In genomic region chr2:95402004-95402369, GRCh38 we compare ENCODE assay signal across 8 cellular contexts. TPM values are rescaled to one million over a fixed set of nuclear protein-coding genes. Genes with fewer than 3 reads are reported as not detected.
A peak's percentile ranks its signal among the peaks of the same experiment; 100 is the strongest.
DNase-seq lines count a peak whose midpoint lies in the region; ATAC-seq and TF ChIP-seq lines count a peak whose summit lies in the region.
"Not testable (repeated sequence)": the region's sequence is repeated elsewhere in the genome, so short reads cannot be mapped to it uniquely, and the experiment has no call there.

No MANE protein-coding gene starts in this region.

- peak overlapping the region; percentile 99 for H3K4me3 Mint-ChIP-seq in T-helper 2 cell treated with Interferon-gamma antibody and Interleukin-4, amounts not matched to agents 5 μg/mL and 100 μg/mL, for 36 hours
- peak overlapping the region; percentile 96 for H3K4me3 Mint-ChIP-seq in central memory CD8-positive, alpha-beta T cell

- H3K23ac ChIP-seq in IMR-90 (ENCODE audit: low read depth, low read length): not testable (repeated sequence)

- not testable (repeated sequence) for H2AK5ac ChIP-seq in IMR-90 (ENCODE audit: low read depth, low read length)

- H4K20me1 ChIP-seq in IMR-90 (ENCODE audit: insufficient read depth, low read length): not testable (repeated sequence)

- ATAC-seq in GM18505 (IDR thresholded peaks at IDR 0.05; ENCODE audit: unreplicated experiment): peak; percentile 20
- ATAC-seq in HG02571 (IDR thresholded peaks at IDR 0.05; ENCODE audit: unreplicated experiment): peak; percentile 7
- ATAC-seq in IMR-90 (ENCODE audit: low read depth): peak; percentile 15
- ATAC-seq in central memory CD8-positive, alpha-beta T cell (replicated peaks; ENCODE audit: extremely low read depth, poor library complexity, severe bottlenecking): not testable (repeated sequence)
- ATAC-seq in omental fat pad (ENCODE audit: low FRiP score): peak; percentile 55
- peak; percentile 58 for ATAC-seq in aorta (ENCODE audit: low FRiP score)

- dilution Hi-C loops in IMR-90 (cut with HindIII; ENCODE audit: low sequenced_read_pairs, unreplicated experiment): not testable (repeated sequence)

- H3K4me2 ChIP-seq in IMR-90 (ENCODE audit: low read depth, low read length): peak overlapping the region; percentile 88

- not testable (repeated sequence) for H3K27me3 Mint-ChIP-seq in T-helper 2 cell treated with Interferon-gamma antibody and Interleukin-4, amounts not matched to agents 5 μg/mL and 100 μg/mL, for 36 hours (ENCODE audit: low read depth); central memory CD8-positive, alpha-beta T cell

- peaks cover 21% of the 10 kb centered on the region for H3K4me1 Mint-ChIP-seq in T-helper 2 cell treated with Interferon-gamma antibody and Interleukin-4, amounts not matched to agents 5 μg/mL and 100 μg/mL, for 36 hours (ENCODE audit: low read depth)
- peaks cover 24% of the 10 kb centered on the region for H3K4me1 Mint-ChIP-seq in central memory CD8-positive, alpha-beta T cell

- TF ChIP-seq POLR2A in GM18505 (IDR thresholded peaks at IDR 0.05; ENCODE audit: borderline replicate concordance, extremely low read depth, insufficient read depth, insufficient read length); IMR-90 (IDR thresholded peaks at IDR 0.05; ENCODE audit: low read depth, low read length): not testable (repeated sequence)

- 0% methylated on average over 5 of the region's 10 CpGs; no CpG with 5 or more reads in 1 of the 2 experiments for WGBS in IMR-90 (ENCODE audit: extremely low coverage in 2 of 2, insufficient read length in 1 of 2), 2 experiments
- no CpG with 5 or more reads among the region's 10 CpGs for WGBS in iPS DF 6.9 (ENCODE audit: insufficient coverage, insufficient read length)
- 0 to 2% methylated on average over 10 of the region's 10 CpGs for WGBS in aorta, 2 donors

- peak overlapping the region; percentile 73 for H3K9ac ChIP-seq in IMR-90 (ENCODE audit: low read depth, low read length)

- peak overlapping the region; percentile 39; the same call in 1 of the 2 replicates for H3K4ac ChIP-seq in IMR-90 (ENCODE audit: low read depth, low read length)

- not testable (repeated sequence) for TF ChIP-seq RAD21 in IMR-90 (IDR thresholded peaks at IDR 0.05; ENCODE audit: low read length)

- not testable (repeated sequence) for BruUV-seq in IMR-90 (replicated peaks; lab: Mats Ljungman, UMichigan)

- not testable (repeated sequence) for H2BK20ac ChIP-seq in IMR-90 (ENCODE audit: low read depth, low read length)

- POLR2A ChIA-PET in IMR-90 (lab: Charles Lee; ENCODE audit: unreplicated experiment): not testable (repeated sequence)

- H3K9me3 Mint-ChIP-seq in T-helper 2 cell treated with Interferon-gamma antibody and Interleukin-4, amounts not matched to agents 5 μg/mL and 100 μg/mL, for 36 hours; central memory CD8-positive, alpha-beta T cell: not testable (repeated sequence)

- not testable (repeated sequence) for H2BK120ac ChIP-seq in IMR-90 (ENCODE audit: low read depth, low read length)

- not testable (repeated sequence) for H2AK9ac ChIP-seq in IMR-90 (replicated peaks; ENCODE audit: low read depth, low read length, poor library complexity)

- H4K8ac ChIP-seq in IMR-90 (ENCODE audit: low read depth in 2 of 2, low read length in 2 of 2): peak overlapping the region; percentile 73 to 79; a peak in 2 of 4 replicates

- not testable (repeated sequence) for H4K91ac ChIP-seq in IMR-90 (ENCODE audit: insufficient read depth, low read depth, low read length)

- H3K9me3 ChIP-seq in IMR-90 (ENCODE audit: control insufficient read depth, insufficient read depth, low read length); iPS DF 6.9 (ENCODE audit: control insufficient read depth, insufficient read depth, low read length); aorta (ENCODE audit: control insufficient read depth, low read length): not testable (repeated sequence)

- not testable (repeated sequence) for H3K27me3 ChIP-seq in IMR-90 (ENCODE audit: control insufficient read depth, insufficient read depth, low read length); iPS DF 6.9 (ENCODE audit: control insufficient read depth, insufficient read depth, low read length); aorta (ENCODE audit: control insufficient read depth in 1 of 2, insufficient read depth in 2 of 2, low read length in 1 of 2)

- not testable (repeated sequence) for H3K14ac ChIP-seq in IMR-90 (replicated peaks; ENCODE audit: low read depth, low read length)

- not testable (repeated sequence) for TF ChIP-seq CTCF in IMR-90 (conservative IDR thresholded peaks at IDR 0.05; ENCODE audit: low read depth, low read length); omental fat pad (IDR thresholded peaks at IDR 0.05)

- peak overlapping the region; percentile 97 for H2AFZ ChIP-seq in IMR-90 (replicated peaks; ENCODE audit: low read length, poor library complexity)

- not testable (repeated sequence) for H3K56ac ChIP-seq in IMR-90 (ENCODE audit: extremely low read depth, insufficient read depth, low read length)

- H3K79me1 ChIP-seq in IMR-90 (ENCODE audit: low read depth in 1 of 2, low read length in 2 of 2): peaks cover 16 to 26% of the 10 kb centered on the region in 2 experiments

- not testable (repeated sequence) for H3K36me3 ChIP-seq in IMR-90 (ENCODE audit: control insufficient read depth, insufficient read depth, low read length); iPS DF 6.9 (ENCODE audit: control insufficient read depth, insufficient read depth, low read length); aorta (ENCODE audit: control insufficient read depth in 1 of 2, insufficient read depth in 2 of 2, low read length in 1 of 2)

- H2BK5ac ChIP-seq in IMR-90 (ENCODE audit: low read depth, low read length, poor library complexity, severe bottlenecking): not testable (repeated sequence)

- H3K27ac ChIP-seq in IMR-90 (ENCODE audit: insufficient read depth, low read length): peak overlapping the region; percentile 58; the same call in 1 of the 2 replicates
- H3K27ac ChIP-seq in iPS DF 6.9 (ENCODE audit: low read length); aorta (ENCODE audit: low read depth in 1 of 2, low read length in 2 of 2): not testable (repeated sequence)

- intact Hi-C loops in IMR-90 (cut with micrococcal nuclease): loop anchor here (2.0 kb wide), 1 partner anchor 57 kb away; no protein-coding TSS in a partner anchor
- intact Hi-C loops in aorta (cut with DNase I): loop anchor here in 1 of 2 donors (1.0 to 5.0 kb wide), 2 partner anchors 57 to 235 kb away; partner anchors contain the start of gene ZNF2

- not testable (repeated sequence) for H2BK15ac ChIP-seq in IMR-90 (ENCODE audit: low read depth, low read length)

- CTCF ChIA-PET in IMR-90 (lab: Yijun Ruan, JAX): interaction anchor here (1.6 to 2.3 kb wide), 2 partner anchors 13 to 170 kb away, joined by 3 to 7 read pairs; no protein-coding TSS in a partner anchor

- not testable (repeated sequence) for H3K4me1 ChIP-seq in IMR-90 (ENCODE audit: control insufficient read depth, insufficient read depth, low read length); iPS DF 6.9 (ENCODE audit: control insufficient read depth, insufficient read depth, low read length); aorta (ENCODE audit: control insufficient read depth in 1 of 2, insufficient read depth in 2 of 2, low read length in 2 of 2)

- H3K36me3 Mint-ChIP-seq in T-helper 2 cell treated with Interferon-gamma antibody and Interleukin-4, amounts not matched to agents 5 μg/mL and 100 μg/mL, for 36 hours (ENCODE audit: low read depth): not testable (repeated sequence)
- peaks cover 13% of the 10 kb centered on the region for H3K36me3 Mint-ChIP-seq in central memory CD8-positive, alpha-beta T cell (ENCODE audit: insufficient read depth)

- H3K27ac Mint-ChIP-seq in T-helper 2 cell treated with Interferon-gamma antibody and Interleukin-4, amounts not matched to agents 5 μg/mL and 100 μg/mL, for 36 hours: peak overlapping the region; percentile 99
- peak overlapping the region; percentile 96 for H3K27ac Mint-ChIP-seq in central memory CD8-positive, alpha-beta T cell (ENCODE audit: low read depth)

- H3K9me1 ChIP-seq in IMR-90 (ENCODE audit: insufficient read depth, low read length): not testable (repeated sequence)

- H3K18ac ChIP-seq in IMR-90 (ENCODE audit: low read depth, low read length): not testable (repeated sequence)

- not testable (repeated sequence) for DNase-seq in IMR-90; T-helper 2 cell treated with Interferon-gamma antibody and Interleukin-4, amounts not matched to agents 5 μg/mL and 100 μg/mL, for 36 hours (ENCODE audit: low spot score); central memory CD8-positive, alpha-beta T cell (ENCODE audit: low spot score in 2 of 2); iPS DF 6.9 (ENCODE audit: low read depth, low spot score); omental fat pad (ENCODE audit: low spot score)
- DNase-seq in aorta: peak in 1 of 2 donors; percentile 73

- peak overlapping the region; percentile 84 for H3K4me3 ChIP-seq in IMR-90 (ENCODE audit: insufficient read depth, low read depth, low read length)
- peak overlapping the region; percentile 82; the same call in 1 of the 2 replicates for H3K4me3 ChIP-seq in iPS DF 6.9 (ENCODE audit: low read length)
- peak overlapping the region in 1 of 2 donors; percentile 80 for H3K4me3 ChIP-seq in aorta (ENCODE audit: low read length in 2 of 2)

- H4K5ac ChIP-seq in IMR-90 (ENCODE audit: low read depth, low read length): peak overlapping the region; percentile 33; the same call in 1 of the 2 replicates

- in situ Hi-C loops in IMR-90 (cut with MboI; ENCODE audit: low sequenced_read_pairs): not testable (repeated sequence)

RNA-seq across cellular contexts. Expression of gene FAHD2A, which starts 0.5 kb away (rescaled TPM):
- total RNA-seq in IMR-90 (2012; rRNA removed) (35.0 and 36.2 TPM in 2 replicates), omental fat pad (10 to 100 TPM; 17.7 to 28.8 (median 26.0) TPM), aorta (10 to 100 TPM; 17.7 to 23.3 TPM)
- polyA plus RNA-seq in IMR-90 (2012; rRNA removed) (34.0 and 35.1 TPM in 2 replicates), aorta (10 to 100 TPM; 22.4 to 22.8 TPM)
- 30.2 and 32.1 TPM in 2 replicates for polyA plus RNA-seq in IMR-90 (2012; cell fraction: cytosol; rRNA removed)
- 64.5 and 80.7 TPM in 2 replicates for polyA plus RNA-seq in IMR-90 (2012; cell fraction: nucleus; rRNA removed; ENCODE audit: low replicate concordance)
